Comparison of ENCODE assay signal across 21 cellular contexts in genomic region chr5:174727794-174728662, GRCh38. TPM values are rescaled to one million over a fixed set of nuclear protein-coding genes. Genes with fewer than 3 reads are reported as not detected.
"Had no signal": no experiment of that assay in that cellular context is flagged by ENCODE, and none has a peak within 500 bp of the region (broad histone marks: within the 10 kb centered on the region; RNA-seq: fewer than 3 reads in every experiment).

No MANE protein-coding gene starts in this region.

- H3K9me3 ChIP-seq: adrenal gland, esophagus squamous epithelium, tibial artery had no signal

- H3K4me3 Mint-ChIP-seq: activated CD4-positive, alpha-beta memory T cell treated with anti-CD3 and anti-CD28 coated beads, Interleukin-2, amount 10 ng/mL, durations not matched to agents 7 days and 5 days; activated CD4-positive, alpha-beta T cell treated with anti-CD3 and anti-CD28 coated beads for 36 hours; activated naive CD4-positive, alpha-beta T cell treated with anti-CD3 and anti-CD28 coated beads, Interleukin-2, amount 50 U/mL, for 24 hours; activated T-cell treated with anti-CD3 and anti-CD28 coated beads, Interleukin-2, amount 50 U/mL, for 4 hours; immature natural killer cell had no signal

- H3K9me3 Mint-ChIP-seq: activated naive CD4-positive, alpha-beta T cell treated with anti-CD3 and anti-CD28 coated beads, Interleukin-2, amount 50 U/mL, for 24 hours; activated T-cell treated with anti-CD3 and anti-CD28 coated beads, Interleukin-2, amount 50 U/mL, for 4 hours had no signal

- H3K4me1 ChIP-seq: adrenal gland, foreskin keratinocyte had no signal

- H3K4me3 ChIP-seq: adrenal gland, esophagus squamous epithelium, tibial artery had no signal

- H3K36me3 Mint-ChIP-seq: activated naive CD4-positive, alpha-beta T cell treated with anti-CD3 and anti-CD28 coated beads, Interleukin-2, amount 50 U/mL, for 24 hours had no signal

- H3K36me3 ChIP-seq: adrenal gland, esophagus squamous epithelium, WERI-Rb-1 had no signal

- H3K27ac Mint-ChIP-seq: activated CD4-positive, alpha-beta memory T cell treated with anti-CD3 and anti-CD28 coated beads, Interleukin-2, amount 10 ng/mL, durations not matched to agents 7 days and 5 days; activated CD4-positive, alpha-beta T cell treated with anti-CD3 and anti-CD28 coated beads for 36 hours; activated naive CD4-positive, alpha-beta T cell treated with anti-CD3 and anti-CD28 coated beads, Interleukin-2, amount 50 U/mL, for 24 hours; immature natural killer cell had no signal

- DNase-seq: activated CD4-positive, alpha-beta memory T cell treated with anti-CD3 and anti-CD28 coated beads, Interleukin-2, amount 10 ng/mL, durations not matched to agents 7 days and 5 days; activated CD4-positive, alpha-beta T cell treated with anti-CD3 and anti-CD28 coated beads for 36 hours; activated effector memory CD4-positive, alpha-beta T cell treated with Interleukin-2 at 50 U/mL for 16 hours; activated T-cell treated with anti-CD3 and anti-CD28 coated beads, Interleukin-2, amount 50 U/mL, for 4 hours; adrenal gland; caudate nucleus; effector CD4-positive, alpha-beta T cell; esophagus squamous epithelium; foreskin keratinocyte; glutamatergic neuron; immature natural killer cell; posterior cingulate gyrus; stimulated activated CD4-positive, alpha-beta T cell treated with anti-CD3 and anti-CD28 coated beads, Interleukin-15, amount 100 ng/mL, for 24 hours; stimulated activated CD4-positive, alpha-beta T cell treated with anti-CD3 and anti-CD28 coated beads, Interleukin-4, amount 100 ng/mL, for 1 hour; stimulated activated naive CD4-positive, alpha-beta T cell; tibial artery; WERI-Rb-1 had no signal

- H3K27ac ChIP-seq: adrenal gland, esophagus squamous epithelium, foreskin keratinocyte, tibial artery, WERI-Rb-1 had no signal

RNA-seq across cellular contexts. Expression of gene MSX2, which starts 3.6 kb away (rescaled TPM):
- total RNA-seq: activated CD4-positive, alpha-beta memory T cell treated with anti-CD3 and anti-CD28 coated beads, Interleukin-2, amount 10 ng/mL, durations not matched to agents 7 days and 5 days; activated CD4-positive, alpha-beta T cell treated with anti-CD3 and anti-CD28 coated beads for 36 hours; endothelial cell of umbilical vein; skeletal muscle tissue; T-helper 1 cell treated with Interleukin-12 subunit alpha and Interleukin-12 subunit beta and Interleukin-4 antibody, amounts not matched to agents 30 ng/mL and 1 ng/mL, for 36 hours had no signal
- polyA plus RNA-seq: endothelial cell of umbilical vein, immature natural killer cell had no signal
